ENCODE assay signal across 1 cellular context in genomic region chr12:119841433-119842210, GRCh38.
TF ChIP-seq lines count a peak whose summit lies in the region.

No MANE protein-coding gene starts in this region.

TF ChIP-seq in IMR-90, 13 proteins besides CTCF, POLR2A, EP300 and RAD21 (continued from another document):
- TF ChIP-seq ELK1 (IDR thresholded peaks at IDR 0.05; ENCODE audit: borderline replicate concordance, low read depth, low read length) (no peak), USF2 (IDR thresholded peaks at IDR 0.05; ENCODE audit: low read depth, low read length) (no peak), SMC3 (IDR thresholded peaks at IDR 0.05; ENCODE audit: low read depth, low read length) (no peak), RCOR1 (IDR thresholded peaks at IDR 0.05; ENCODE audit: insufficient replicate concordance, low read length) (no peak), CEBPB (IDR thresholded peaks at IDR 0.05; ENCODE audit: low read depth, low read length) (no peak), NFE2L2 (IDR thresholded peaks at IDR 0.05; ENCODE audit: low read depth, low read length) (no peak), CHD1 (IDR thresholded peaks at IDR 0.05; ENCODE audit: low read depth, low read length) (no peak), MAFK (IDR thresholded peaks at IDR 0.05; ENCODE audit: low read depth, low read length) (no peak), MAZ (IDR thresholded peaks at IDR 0.05; ENCODE audit: borderline replicate concordance, low read depth, low read length) (no peak)
